Comparison of ENCODE assay signal across 15 cellular contexts in the genomic region with DNA sequence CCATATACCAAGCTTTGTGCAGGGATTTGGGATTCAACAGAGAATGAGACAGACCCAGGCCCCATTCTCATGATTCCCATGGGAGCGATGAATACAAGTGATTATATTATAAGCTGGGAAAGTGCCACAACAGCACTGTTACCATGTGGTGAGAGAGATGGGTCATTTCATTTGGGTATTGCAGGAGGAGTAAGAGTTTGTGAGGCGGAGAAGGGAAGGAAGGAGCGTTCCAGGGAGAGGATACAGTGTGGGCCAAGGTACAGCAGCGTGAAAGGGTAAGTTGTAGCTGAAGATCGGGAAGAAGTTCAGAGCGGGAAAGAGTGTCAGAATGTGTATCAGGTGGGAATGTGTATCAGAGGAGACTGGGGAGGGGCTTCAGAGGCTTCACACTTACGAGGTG. TPM values are rescaled to one million over a fixed set of nuclear protein-coding genes. Genes with fewer than 3 reads are reported as not detected.
"Had no signal": no experiment of that assay in that cellular context is flagged by ENCODE, and none has a peak within 500 bp of the region (broad histone marks: within the 10 kb centered on the region; RNA-seq: fewer than 3 reads in every experiment).

No MANE protein-coding gene starts in this region.

- H3K9me3 Mint-ChIP-seq: activated B cell treated with CpG ODN at 0.5 μM for 24 hours; activated CD4-positive, alpha-beta memory T cell treated with anti-CD3 and anti-CD28 coated beads, Interleukin-2, amount 10 ng/mL, durations not matched to agents 7 days and 5 days; activated naive CD8-positive, alpha-beta T cell treated with anti-CD3 and anti-CD28 coated beads for 36 hours; naive thymus-derived CD8-positive, alpha-beta T cell had no signal

- H3K27ac ChIP-seq: dorsolateral prefrontal cortex, ovary had no signal

- DNase-seq: activated B cell treated with CpG ODN at 0.5 μM for 24 hours; activated CD4-positive, alpha-beta memory T cell treated with anti-CD3 and anti-CD28 coated beads, Interleukin-2, amount 10 ng/mL, durations not matched to agents 7 days and 5 days; activated CD8-positive, alpha-beta memory T cell treated with anti-CD3 and anti-CD28 coated beads, Interleukin-2, amount 10 ng/mL, durations not matched to agents 7 days and 5 days; activated naive CD4-positive, alpha-beta T cell; foreskin melanocyte; glutamatergic neuron; hippocampal formation; ovary; stimulated activated CD4-positive, alpha-beta T cell treated with anti-CD3 and anti-CD28 coated beads, Interleukin-4, amount 100 ng/mL, for 1 hour; T-helper 9 cell had no signal

- H3K4me1 Mint-ChIP-seq: activated B cell treated with CpG ODN at 0.5 μM for 24 hours; activated CD8-positive, alpha-beta memory T cell treated with anti-CD3 and anti-CD28 coated beads, Interleukin-2, amount 10 ng/mL, durations not matched to agents 7 days and 5 days; activated naive CD8-positive, alpha-beta T cell treated with anti-CD3 and anti-CD28 coated beads for 36 hours had no signal

- H3K4me3 ChIP-seq: dorsolateral prefrontal cortex, ovary, stomach had no signal

- H3K4me3 Mint-ChIP-seq: activated B cell treated with CpG ODN at 0.5 μM for 24 hours; activated CD4-positive, alpha-beta memory T cell treated with anti-CD3 and anti-CD28 coated beads, Interleukin-2, amount 10 ng/mL, durations not matched to agents 7 days and 5 days; activated CD8-positive, alpha-beta memory T cell treated with anti-CD3 and anti-CD28 coated beads, Interleukin-2, amount 10 ng/mL, durations not matched to agents 7 days and 5 days; activated naive CD8-positive, alpha-beta T cell treated with anti-CD3 and anti-CD28 coated beads for 36 hours had no signal

- H3K36me3 Mint-ChIP-seq: activated CD8-positive, alpha-beta memory T cell treated with anti-CD3 and anti-CD28 coated beads, Interleukin-2, amount 10 ng/mL, durations not matched to agents 7 days and 5 days; activated naive CD8-positive, alpha-beta T cell treated with anti-CD3 and anti-CD28 coated beads for 36 hours; naive thymus-derived CD8-positive, alpha-beta T cell had no signal

- H3K27ac Mint-ChIP-seq: activated B cell treated with CpG ODN at 0.5 μM for 24 hours; activated CD4-positive, alpha-beta memory T cell treated with anti-CD3 and anti-CD28 coated beads, Interleukin-2, amount 10 ng/mL, durations not matched to agents 7 days and 5 days; activated CD8-positive, alpha-beta memory T cell treated with anti-CD3 and anti-CD28 coated beads, Interleukin-2, amount 10 ng/mL, durations not matched to agents 7 days and 5 days; activated naive CD8-positive, alpha-beta T cell treated with anti-CD3 and anti-CD28 coated beads for 36 hours; naive thymus-derived CD8-positive, alpha-beta T cell had no signal

- ATAC-seq: activated CD8-positive, alpha-beta memory T cell treated with anti-CD3 and anti-CD28 coated beads, Interleukin-2, amount 10 ng/mL, durations not matched to agents 7 days and 5 days; naive thymus-derived CD8-positive, alpha-beta T cell had no signal

- H3K9me3 ChIP-seq: ovary, stomach had no signal

- H3K27me3 ChIP-seq: dorsolateral prefrontal cortex, ovary had no signal

- H3K36me3 ChIP-seq: ovary, stomach had no signal

RNA-seq across cellular contexts. Expression of a gene that starts 38.5 kb away (rescaled TPM):
- polyA plus RNA-seq: fibroblast of lung had no signal
